Comparison of ENCODE assay signal across 8 cellular contexts in the genomic region with DNA sequence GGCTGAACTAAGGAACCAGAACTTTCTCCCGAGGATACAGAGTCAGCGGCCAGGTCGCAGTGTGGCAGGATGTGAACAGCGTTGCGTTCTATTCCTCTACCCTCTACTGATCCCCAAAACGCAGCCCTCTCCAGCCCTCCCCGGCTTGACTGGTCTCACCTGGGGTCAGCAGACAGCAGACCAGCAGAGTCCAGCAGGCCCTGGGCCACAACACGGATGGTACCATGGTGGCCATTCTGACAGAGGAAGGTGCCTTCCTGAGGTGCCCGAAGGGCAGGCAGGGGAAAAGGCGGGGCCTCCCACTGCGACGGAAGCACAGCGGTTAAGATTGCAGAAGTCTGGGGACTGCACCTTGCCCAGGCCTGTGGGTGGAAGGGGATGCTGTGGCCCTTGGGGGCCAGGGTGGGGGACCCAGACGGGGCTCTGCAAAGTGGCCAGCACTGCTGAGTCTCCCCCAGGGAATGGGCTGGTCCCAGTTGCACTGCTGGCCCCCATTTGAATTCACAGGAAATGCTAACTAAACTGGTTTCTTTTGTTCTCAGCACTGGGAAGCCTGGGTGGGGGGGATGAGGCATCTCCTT. TPM values are rescaled to one million over a fixed set of nuclear protein-coding genes. Genes with fewer than 3 reads are reported as not detected.
DNase-seq lines count a peak whose midpoint lies in the region; ATAC-seq and TF ChIP-seq lines count a peak whose summit lies in the region.

A gene with protein sequence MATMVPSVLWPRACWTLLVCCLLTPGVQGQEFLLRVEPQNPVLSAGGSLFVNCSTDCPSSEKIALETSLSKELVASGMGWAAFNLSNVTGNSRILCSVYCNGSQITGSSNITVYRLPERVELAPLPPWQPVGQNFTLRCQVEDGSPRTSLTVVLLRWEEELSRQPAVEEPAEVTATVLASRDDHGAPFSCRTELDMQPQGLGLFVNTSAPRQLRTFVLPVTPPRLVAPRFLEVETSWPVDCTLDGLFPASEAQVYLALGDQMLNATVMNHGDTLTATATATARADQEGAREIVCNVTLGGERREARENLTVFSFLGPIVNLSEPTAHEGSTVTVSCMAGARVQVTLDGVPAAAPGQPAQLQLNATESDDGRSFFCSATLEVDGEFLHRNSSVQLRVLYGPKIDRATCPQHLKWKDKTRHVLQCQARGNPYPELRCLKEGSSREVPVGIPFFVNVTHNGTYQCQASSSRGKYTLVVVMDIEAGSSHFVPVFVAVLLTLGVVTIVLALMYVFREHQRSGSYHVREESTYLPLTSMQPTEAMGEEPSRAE (minus strand): TSS at position 245 of the 581 bp plus-strand sequence. CDS start 10 bp downstream, at position 235.

- DNase-seq in HT-29 (ENCODE audit: low spot score) (no peak), left ventricle myocardium inferior (peak; percentile 32), NCI-H146 treated with DMSO at 0.1 percent for 48 hours (lab: John Stamatoyannopoulos, UW; ENCODE audit: unreplicated experiment) (no peak), DMS114 treated with DMSO at 0.1 percent for 48 hours (lab: John Stamatoyannopoulos, UW; ENCODE audit: unreplicated experiment) (no peak), NCI-H1092 treated with DMSO at 0.1 percent for 48 hours (lab: John Stamatoyannopoulos, UW) (no peak)
- DNase-seq in activated CD4-positive, alpha-beta T cell treated with anti-CD3 and anti-CD28 coated beads, Interleukin-2, amount 50 U/mL, for 48 hours: peak; percentile 77 to 83
- DNase-seq in stimulated activated CD8-positive, alpha-beta memory T cell treated with anti-CD3 and anti-CD28 coated beads, Interleukin-4, amount 100 ng/mL, for 24 hours (ENCODE audit: low read depth): peak; percentile 59

- H3K4me3 ChIP-seq in left ventricle myocardium inferior: no peak within 1 kb of the TSS

- no peaks in the 10 kb centered on the region for H3K9me3 ChIP-seq in left ventricle myocardium inferior (replicated peaks)

- TF ChIP-seq CTCF in left ventricle myocardium inferior (IDR thresholded peaks at IDR 0.05; ENCODE audit: borderline replicate concordance): no peak

- ATAC-seq in GM18511 (IDR thresholded peaks at IDR 0.05; ENCODE audit: unreplicated experiment): peak; percentile 80

- no peaks in the 10 kb centered on the region for H3K36me3 ChIP-seq in left ventricle myocardium inferior

- H3K4me1 ChIP-seq in left ventricle myocardium inferior: peaks cover 20% of the 10 kb centered on the region

- H3K27ac ChIP-seq in left ventricle myocardium inferior (replicated peaks): no peak within 1 kb of the TSS

- intact Hi-C loops in left ventricle myocardium inferior (cut with micrococcal nuclease): loop anchor here (10.0 kb wide), 1 partner anchor 65 kb away; a partner anchor contains a TSS

- no peaks in the 10 kb centered on the region for H3K27me3 ChIP-seq in left ventricle myocardium inferior (ENCODE audit: low read depth)

RNA-seq across cellular contexts. Expression of the gene that starts here (rescaled TPM):
- total RNA-seq in HT-29 (2014; rRNA removed; shearing (Covaris generic)): 11.0 and 18.2 TPM in 2 replicates
- 31.3 TPM for total RNA-seq in left ventricle myocardium inferior

Comparison
In these comparisons a context has a peak if more than half of its experiments do, and no peak if none do; other contexts are left out.
1. DNase-seq: peak in activated CD4-positive, alpha-beta T cell treated with anti-CD3 and anti-CD28 coated beads, Interleukin-2, amount 50 U/mL, for 48 hours (2 of 2), left ventricle myocardium inferior (single experiment) and stimulated activated CD8-positive, alpha-beta memory T cell treated with anti-CD3 and anti-CD28 coated beads, Interleukin-4, amount 100 ng/mL, for 24 hours (single experiment); none in HT-29 (single experiment), NCI-H146 treated with DMSO at 0.1 percent for 48 hours (single experiment), DMS114 treated with DMSO at 0.1 percent for 48 hours (single experiment) and NCI-H1092 treated with DMSO at 0.1 percent for 48 hours (single experiment).